In the genomic region with DNA sequence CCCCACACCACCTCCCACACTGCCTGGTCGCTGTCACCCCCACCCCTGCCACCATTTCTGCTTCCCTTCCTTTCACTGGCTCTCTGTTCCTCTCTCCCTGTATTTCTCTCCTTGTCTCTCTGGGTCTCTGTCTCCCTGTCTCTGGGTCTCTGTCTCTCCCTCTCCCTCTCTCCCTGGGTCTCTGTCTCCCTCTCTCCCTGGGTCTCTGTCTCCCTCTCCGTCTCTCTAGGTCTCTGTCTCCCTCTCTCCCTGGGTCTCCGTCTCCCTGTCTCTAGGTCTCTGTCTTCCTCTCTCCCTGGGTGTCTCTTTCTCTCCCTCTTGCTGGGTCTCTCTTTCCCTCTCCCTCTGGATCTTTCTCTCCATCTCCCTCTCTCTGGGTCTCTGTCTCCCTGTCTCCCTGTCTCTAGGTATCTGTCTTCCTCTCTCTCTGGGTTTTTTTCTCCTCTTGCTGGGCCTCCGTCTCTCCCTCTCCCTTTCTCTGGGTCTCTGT, we compare ENCODE assay signal across 15 cellular contexts. TPM values are rescaled to one million over a fixed set of nuclear protein-coding genes. Genes with fewer than 3 reads are reported as not detected.
DNase-seq lines count a peak whose midpoint lies in the region; ATAC-seq, FAIRE-seq and TF ChIP-seq lines count a peak whose summit lies in the region.
"Had no signal": no experiment of that assay in that cellular context is flagged by ENCODE, and none has a peak within 500 bp of the region (broad histone marks: within the 10 kb centered on the region; RNA-seq: fewer than 3 reads in every experiment).

No MANE protein-coding gene starts in this region.

- peak overlapping the region; percentile 59 for H3K27ac Mint-ChIP-seq in astrocyte (ENCODE audit: unreplicated experiment)
- H3K27ac Mint-ChIP-seq: activated T-helper 2 cell treated with anti-CD3 and anti-CD28 coated beads, Interferon-gamma antibody, Interleukin-2, Interleukin-4, amounts not matched to agents 10 μg/mL and 5 μg/mL and 100 μg/mL, durations not matched to agents 14 hours and 24 hours and 36 hours; T-helper 1 cell treated with Interleukin-12 subunit alpha and Interleukin-12 subunit beta and Interleukin-4 antibody, amounts not matched to agents 30 μg/mL and 1 μg/mL, for 36 hours had no signal

- no peaks in the 10 kb centered on the region for H3K36me3 Mint-ChIP-seq in astrocyte (ENCODE audit: low read depth, unreplicated experiment)

- H3K4me1 ChIP-seq in HEK293 (ENCODE audit: control insufficient read depth, insufficient read depth, low read length) (no peaks in the 10 kb centered on the region), astrocyte (ENCODE audit: insufficient read depth, low read length) (peaks cover 41% of the 10 kb centered on the region), mesenchymal stem cell (ENCODE audit: control insufficient read depth, insufficient read depth, low read depth, low read length) (peaks cover 40% of the 10 kb centered on the region), subcutaneous abdominal adipose tissue (ENCODE audit: control insufficient read depth in 5 of 5, insufficient read depth in 5 of 5, low read length in 5 of 5) (peaks cover 0 to 56% (median 39%) of the 10 kb centered on the region in 5 donors)

- H3K9me3 ChIP-seq in HEK293 (ENCODE audit: control insufficient read depth, insufficient read depth, low read depth, low read length) = no peaks in the 10 kb centered on the region
- H3K9me3 ChIP-seq in astrocyte (ENCODE audit: insufficient read depth, low read depth, low read length) = no peaks in the 10 kb centered on the region
- no peaks in the 10 kb centered on the region for H3K9me3 ChIP-seq in mesenchymal stem cell (ENCODE audit: control insufficient read depth, low read length)
- H3K9me3 ChIP-seq in subcutaneous abdominal adipose tissue (ENCODE audit: control insufficient read depth in 5 of 5, low read length in 5 of 5) = no peaks in the 10 kb centered on the region

- H3K4me2 ChIP-seq in astrocyte (ENCODE audit: low read length) = peak overlapping the region; percentile 20
- H3K4me2 ChIP-seq in mesenchymal stem cell (ENCODE audit: low read length, poor library complexity, severe bottlenecking) = no peak overlapping the region

- no peak overlapping the region for H3K4me3 Mint-ChIP-seq in astrocyte (ENCODE audit: unreplicated experiment)
- H3K4me3 Mint-ChIP-seq: CD4-positive, alpha-beta memory T cell; T-helper 1 cell treated with Interleukin-12 subunit alpha and Interleukin-12 subunit beta and Interleukin-4 antibody, amounts not matched to agents 30 μg/mL and 1 μg/mL, for 36 hours had no signal

- H3K4ac ChIP-seq in mesenchymal stem cell (ENCODE audit: low read depth in 1 of 2, low read length in 2 of 2) = no peak overlapping the region

- H2AFZ ChIP-seq in astrocyte (ENCODE audit: low read depth, low read length) (no peak overlapping the region), mesenchymal stem cell (ENCODE audit: low read depth, low read length) (no peak overlapping the region)

- H3K18ac ChIP-seq in mesenchymal stem cell (ENCODE audit: low read depth in 1 of 2, low read length in 2 of 2) = peak overlapping the region in 1 of 2 experiments; percentile 52

- no peak overlapping the region for H4K8ac ChIP-seq in mesenchymal stem cell (ENCODE audit: low read length)

- peaks cover 24% of the 10 kb centered on the region for H3K79me1 ChIP-seq in mesenchymal stem cell (replicated peaks; ENCODE audit: low read length, poor library complexity, severe bottlenecking)

- no peak for FAIRE-seq in astrocyte (lab: Jason Lieb, UNC)

- H3K27ac ChIP-seq in HEK293 (ENCODE audit: extremely low read depth, low read depth, low read length) = no peak overlapping the region
- no peak overlapping the region for H3K27ac ChIP-seq in astrocyte (ENCODE audit: low read depth, low read length)
- H3K27ac ChIP-seq in mesenchymal stem cell (ENCODE audit: low read length, poor library complexity, severe bottlenecking) = no peak overlapping the region
- peak overlapping the region; percentile 70 for H3K27ac ChIP-seq in subcutaneous abdominal adipose tissue (ENCODE audit: low read depth, low read length)

- H3K4me3 ChIP-seq in HEK293 (ENCODE audit: low read depth, low read length) = no peak overlapping the region
- no peak overlapping the region for H3K4me3 ChIP-seq in astrocyte (ENCODE audit: insufficient read depth, low read depth, low read length)
- no peak overlapping the region for H3K4me3 ChIP-seq in mesenchymal stem cell (ENCODE audit: insufficient read depth in 1 of 2, low read depth in 1 of 2, low read length in 2 of 2)
- no peak overlapping the region for H3K4me3 ChIP-seq in subcutaneous abdominal adipose tissue (ENCODE audit: low read depth in 1 of 5, low read length in 5 of 5)

- H3K27me3 ChIP-seq in astrocyte (ENCODE audit: insufficient read depth, low read length) = no peaks in the 10 kb centered on the region
- H3K27me3 ChIP-seq in mesenchymal stem cell (ENCODE audit: control insufficient read depth in 1 of 2, insufficient read depth in 1 of 2, low read length in 2 of 2) = peaks cover 0 to 14% of the 10 kb centered on the region in 2 experiments
- H3K27me3 ChIP-seq in subcutaneous abdominal adipose tissue (ENCODE audit: control insufficient read depth in 5 of 5, insufficient read depth in 4 of 5, low read length in 5 of 5) = no peaks in the 10 kb centered on the region

- H3K9ac ChIP-seq in astrocyte (ENCODE audit: low read length) (peak overlapping the region; percentile 55), mesenchymal stem cell (ENCODE audit: low read length) (peak overlapping the region; percentile 83), subcutaneous abdominal adipose tissue (ENCODE audit: low read length in 5 of 5) (no peak overlapping the region)

- CTCF ChIA-PET in HEK293 (lab: Yijun Ruan, JAX) = no interaction called here

- TF ChIP-seq CTCF in HEK293 (tag by site-specific recombination; IDR thresholded peaks at IDR 0.05) (no peak), astrocyte (IDR thresholded peaks at IDR 0.05; ENCODE audit: insufficient read depth, low read depth, low read length) (no peak)

- no peaks in the 10 kb centered on the region for H3K79me2 ChIP-seq in astrocyte (ENCODE audit: insufficient read depth, low read length)

- H3K23ac ChIP-seq in mesenchymal stem cell (ENCODE audit: low read length in 2 of 2) = no peak overlapping the region

- DNase-seq in astrocyte (ENCODE audit: low read depth) (no peak), mesenchymal stem cell (no peak), OCI-M2 (lab: John Stamatoyannopoulos, UW; ENCODE audit: unreplicated experiment) (no peak), NCI-H187 treated with DMSO at 0.1 percent for 48 hours (lab: John Stamatoyannopoulos, UW) (no peak)
- DNase-seq: CD4-positive, alpha-beta memory T cell; cortex of kidney; foreskin melanocyte; left colon; NCI-H2171 treated with DMSO at 0.1 percent for 48 hours; PC-3 had no signal

- H2BK15ac ChIP-seq in mesenchymal stem cell (ENCODE audit: low read depth, poor library complexity, severe bottlenecking) = no peak overlapping the region

- 84% methylated on average over 4 of the region's 4 CpGs for WGBS in mesenchymal stem cell

- no peaks in the 10 kb centered on the region for H3K36me3 ChIP-seq in HEK293 (ENCODE audit: control insufficient read depth in 2 of 2, insufficient read depth in 1 of 2, low read length in 2 of 2)
- no peaks in the 10 kb centered on the region for H3K36me3 ChIP-seq in astrocyte (ENCODE audit: insufficient read depth, low read length)
- H3K36me3 ChIP-seq in mesenchymal stem cell (ENCODE audit: control insufficient read depth in 1 of 2, insufficient read depth in 2 of 2, low read depth in 1 of 2, low read length in 2 of 2) = peaks cover 0 to 7% of the 10 kb centered on the region in 2 experiments
- H3K36me3 ChIP-seq in subcutaneous abdominal adipose tissue (ENCODE audit: control insufficient read depth in 5 of 5, insufficient read depth in 5 of 5, low read length in 5 of 5) = no peaks in the 10 kb centered on the region

- H2AK5ac ChIP-seq in mesenchymal stem cell (ENCODE audit: low read length, severe bottlenecking) = no peak overlapping the region

- H3K14ac ChIP-seq in mesenchymal stem cell (ENCODE audit: low read length in 2 of 2) = no peak overlapping the region

- H2BK120ac ChIP-seq in mesenchymal stem cell (ENCODE audit: low read depth, low read length) = no peak overlapping the region

- no peak overlapping the region for H4K91ac ChIP-seq in mesenchymal stem cell (ENCODE audit: low read length)

- H3K27me3 Mint-ChIP-seq in astrocyte (ENCODE audit: low read depth, unreplicated experiment) = peaks cover 2% of the 10 kb centered on the region
- H3K27me3 Mint-ChIP-seq: CD4-positive, alpha-beta memory T cell had no signal

- peak overlapping the region in 1 of 2 experiments; percentile 64 for H2BK12ac ChIP-seq in mesenchymal stem cell (ENCODE audit: low read length in 2 of 2)

- peaks cover 34% of the 10 kb centered on the region for H3K4me1 Mint-ChIP-seq in astrocyte (ENCODE audit: low read depth, unreplicated experiment)

- H2BK5ac ChIP-seq in mesenchymal stem cell (ENCODE audit: low read depth, low read length, poor library complexity, severe bottlenecking) = no peak overlapping the region

- no peak for ATAC-seq in HG02840 (IDR thresholded peaks at IDR 0.05; ENCODE audit: low FRiP score, unreplicated experiment)
- ATAC-seq: left colon, PC-3 had no signal

- H4K20me1 ChIP-seq in astrocyte (ENCODE audit: insufficient read depth, low read length) = peaks cover 7% of the 10 kb centered on the region

- POLR2A ChIA-PET in HEK293 (lab: Yijun Ruan, JAX) = no interaction called here

- no peaks in the 10 kb centered on the region for H3K9me3 Mint-ChIP-seq in astrocyte (ENCODE audit: unreplicated experiment)
- H3K9me3 Mint-ChIP-seq: activated T-helper 2 cell treated with anti-CD3 and anti-CD28 coated beads, Interferon-gamma antibody, Interleukin-2, Interleukin-4, amounts not matched to agents 10 μg/mL and 5 μg/mL and 100 μg/mL, durations not matched to agents 14 hours and 24 hours and 36 hours; CD4-positive, alpha-beta memory T cell; T-helper 1 cell treated with Interleukin-12 subunit alpha and Interleukin-12 subunit beta and Interleukin-4 antibody, amounts not matched to agents 30 μg/mL and 1 μg/mL, for 36 hours had no signal

TF ChIP-seq in HEK293, 187 proteins besides CTCF, POLR2A, EP300 and RAD21 (continues in another document):
- TF ChIP-seq ZNF37A (tag by site-specific recombination; IDR thresholded peaks at IDR 0.05) (no peak), ZNF776 (tag by site-specific recombination; IDR thresholded peaks at IDR 0.05; ENCODE audit: borderline replicate concordance) (peak; percentile 61; the same call in 1 of the 2 replicates)

RNA-seq across cellular contexts. Expression of gene KLHL26, which starts 21.6 kb away (rescaled TPM):
- 4.4 and 6.0 TPM in 2 replicates for total RNA-seq in astrocyte
- 2.6 TPM for polyA plus RNA-seq in mesenchymal stem cell (2013, experiment 1 of 2)
- polyA plus RNA-seq in mesenchymal stem cell (2013, experiment 2 of 2) = 2.9 TPM

RNA-seq across cellular contexts. Expression of gene CRTC1, which starts 25.1 kb away (rescaled TPM):
- 8.4 and 8.8 TPM in 2 replicates for total RNA-seq in astrocyte
- polyA plus RNA-seq in mesenchymal stem cell (2013, experiment 1 of 2) = 9.9 TPM
- polyA plus RNA-seq in mesenchymal stem cell (2013, experiment 2 of 2) = 9.4 TPM

RNA-seq across cellular contexts. Expression of gene TMEM59L, which starts 45.7 kb away (rescaled TPM):
- total RNA-seq in astrocyte = 5.6 and 8.8 TPM in 2 replicates
- 1.1 TPM for polyA plus RNA-seq in mesenchymal stem cell (2013, experiment 1 of 2)
- 1.1 TPM for polyA plus RNA-seq in mesenchymal stem cell (2013, experiment 2 of 2)
- total RNA-seq: activated T-helper 2 cell treated with anti-CD3 and anti-CD28 coated beads, Interferon-gamma antibody, Interleukin-2, Interleukin-4, amounts not matched to agents 10 μg/mL and 5 μg/mL and 100 μg/mL, durations not matched to agents 14 hours and 24 hours and 36 hours; CD4-positive, alpha-beta memory T cell had no signal
- polyA plus RNA-seq: CD4-positive, alpha-beta memory T cell had no signal

RNA-seq across cellular contexts. Expression of gene CRLF1, which starts 51.8 kb away (rescaled TPM):
- 18.5 and 53.1 TPM in 2 replicates for total RNA-seq in astrocyte
- 0.10 TPM for polyA plus RNA-seq in mesenchymal stem cell (2013, experiment 1 of 2)
- 0.18 TPM for polyA plus RNA-seq in mesenchymal stem cell (2013, experiment 2 of 2)
- total RNA-seq: activated T-helper 2 cell treated with anti-CD3 and anti-CD28 coated beads, Interferon-gamma antibody, Interleukin-2, Interleukin-4, amounts not matched to agents 10 μg/mL and 5 μg/mL and 100 μg/mL, durations not matched to agents 14 hours and 24 hours and 36 hours; CD4-positive, alpha-beta memory T cell had no signal

Comparison
In these comparisons a context has a peak if more than half of its experiments do, and no peak if none do; other contexts are left out.
1. H3K9ac ChIP-seq: peak in astrocyte (single experiment) and mesenchymal stem cell (single experiment); none in subcutaneous abdominal adipose tissue (0 of 5).